9 cellular contexts compared by ENCODE assay signal in the genomic region with DNA sequence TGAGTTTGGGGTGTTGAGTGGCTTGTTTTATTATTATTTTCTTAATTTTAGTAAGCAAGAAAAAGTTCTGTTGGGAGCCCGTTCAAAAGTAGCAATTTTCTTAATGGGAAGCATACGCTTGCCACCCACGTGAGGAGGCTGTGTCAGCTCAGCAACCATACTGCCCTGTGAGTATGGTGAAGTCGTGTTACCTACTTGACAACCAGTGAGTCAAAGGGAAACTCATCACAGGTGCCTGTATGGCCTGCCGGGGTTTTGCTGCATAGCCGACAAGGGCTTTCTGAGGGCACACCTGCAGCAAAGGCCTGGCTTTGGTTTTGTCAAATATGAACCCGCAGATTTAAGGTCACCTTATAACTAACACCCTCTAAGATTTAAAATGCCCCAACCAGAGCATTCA.
A peak's percentile ranks its signal among the peaks of the same experiment; 100 is the strongest.
DNase-seq lines count a peak whose midpoint lies in the region; ATAC-seq and TF ChIP-seq lines count a peak whose summit lies in the region.
"Had no signal": no experiment of that assay in that cellular context is flagged by ENCODE, and none has a peak within 500 bp of the region (broad histone marks: within the 10 kb centered on the region; RNA-seq: fewer than 3 reads in every experiment).

No MANE protein-coding gene starts in this region.

- ATAC-seq in GM19463 (IDR thresholded peaks at IDR 0.05; ENCODE audit: unreplicated experiment) (peak; percentile 82), HG03378 (IDR thresholded peaks at IDR 0.05; ENCODE audit: unreplicated experiment) (peak; percentile 69), SK-N-SH treated with all-trans-retinoic acid at 6 μM for 48 hours (no peak)
- peak; percentile 85 for ATAC-seq in stimulated activated naive CD8-positive, alpha-beta T cell treated with anti-CD3 and anti-CD28 coated beads, Interleukin-15, Interleukin-2, amounts not matched to agents 100 U/mL and 50 U/mL, for 24 hours

- DNase-seq in activated T-cell treated with anti-CD3 and anti-CD28 coated beads, Interleukin-2, amount 50 U/mL, for 1 hour = peak; percentile 51
- peak; percentile 53 for DNase-seq in stimulated activated naive CD8-positive, alpha-beta T cell treated with anti-CD3 and anti-CD28 coated beads, Interleukin-15, Interleukin-2, amounts not matched to agents 100 U/mL and 50 U/mL, for 24 hours
- DNase-seq in NCI-H1417 (lab: John Stamatoyannopoulos, UW) = no peak
- DNase-seq in glomerular visceral epithelial cell (ENCODE audit: extremely low spot score) = no peak
- no peak for DNase-seq in T1000 (lab: John Stamatoyannopoulos, UW)
- DNase-seq: retina had no signal

TF ChIP-seq in SK-N-SH treated with all-trans-retinoic acid at 6 μM for 48 hours, 23 proteins besides CTCF, POLR2A, EP300 and RAD21:
- TF ChIP-seq RARB (CRISPR knock-in tag; IDR thresholded peaks at IDR 0.05) (no peak), ZFP30 (CRISPR knock-in tag; IDR thresholded peaks at IDR 0.05) (no peak), ISL1 (CRISPR knock-in tag; IDR thresholded peaks at IDR 0.05) (no peak)

Comparison
In these comparisons a context has a peak if more than half of its experiments do, and no peak if none do; other contexts are left out.
1. DNase-seq: peak in activated T-cell treated with anti-CD3 and anti-CD28 coated beads, Interleukin-2, amount 50 U/mL, for 1 hour (single experiment) and stimulated activated naive CD8-positive, alpha-beta T cell treated with anti-CD3 and anti-CD28 coated beads, Interleukin-15, Interleukin-2, amounts not matched to agents 100 U/mL and 50 U/mL, for 24 hours (single experiment); none in NCI-H1417 (0 of 3), glomerular visceral epithelial cell (single experiment) and T1000 (single experiment).